Comparison of ENCODE assay signal across 8 cellular contexts in the genomic region with DNA sequence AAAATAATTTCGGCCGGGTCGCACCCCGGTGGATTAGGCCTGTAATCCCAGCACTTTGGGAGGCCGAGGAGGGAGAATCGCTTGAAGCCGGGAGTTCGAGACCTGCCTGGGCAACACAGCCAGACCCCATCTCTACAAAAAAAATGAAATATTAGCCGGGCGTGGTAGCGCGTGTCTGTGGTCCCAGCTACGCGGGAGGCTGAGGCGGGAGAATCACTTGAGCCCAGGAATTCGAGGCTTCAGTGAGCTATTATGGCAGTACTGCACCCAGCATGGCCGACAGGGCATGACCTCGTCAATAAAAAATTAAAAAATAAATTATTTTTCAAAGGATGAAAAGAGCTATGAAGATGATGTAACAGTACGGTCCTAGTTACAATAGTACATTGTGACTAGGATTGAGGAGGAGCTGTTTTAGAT. TPM values are rescaled to one million over a fixed set of nuclear protein-coding genes. Genes with fewer than 3 reads are reported as not detected.
A peak's percentile ranks its signal among the peaks of the same experiment; 100 is the strongest.
DNase-seq lines count a peak whose midpoint lies in the region; TF ChIP-seq lines count a peak whose summit lies in the region.

No MANE protein-coding gene starts in this region.

- H3K36me3 ChIP-seq in GM23248 (ENCODE audit: low read depth) (peaks cover 19% of the 10 kb centered on the region; the same call in 1 of the 2 replicates), SK-N-MC (ENCODE audit: insufficient read depth, low read length) (peaks cover 18% of the 10 kb centered on the region), fibroblast of lung (ENCODE audit: control insufficient read depth, insufficient read depth, low read length) (no peaks in the 10 kb centered on the region)

- peak; percentile 32 for DNase-seq in GM23248
- DNase-seq in SK-N-MC (ENCODE audit: low read depth, low spot score) = no peak
- no peak for DNase-seq in fibroblast of lung (ENCODE audit: low read depth in 2 of 2)
- DNase-seq in skeletal muscle cell (ENCODE audit: low read depth) = no peak
- no peak for DNase-seq in NCI-H1105 (lab: John Stamatoyannopoulos, UW)
- DNase-seq in stimulated activated naive CD4-positive, alpha-beta T cell (lab: John Stamatoyannopoulos, UW) = no peak
- DNase-seq in NCI-H345 (lab: John Stamatoyannopoulos, UW) = no peak
- no peak for DNase-seq in NCI-H2107 treated with DMSO at 0.1 percent for 48 hours (lab: John Stamatoyannopoulos, UW; ENCODE audit: unreplicated experiment)

- H3K4me3 ChIP-seq in GM23248 (peak overlapping the region; percentile 93), SK-N-MC (peak overlapping the region; percentile 88), fibroblast of lung (replicated peaks in 1 of 4; ENCODE audit: control extremely low read depth in 1 of 4, insufficient read depth in 1 of 4, low read depth in 3 of 4, low read length in 4 of 4) (peak overlapping the region; percentile 84 to 100 (median 97)), skeletal muscle cell (ENCODE audit: low read depth, low read length) (peak overlapping the region; percentile 99)

- H4K20me1 ChIP-seq in GM23248 (ENCODE audit: insufficient read depth) = no peaks in the 10 kb centered on the region
- H4K20me1 ChIP-seq in fibroblast of lung (ENCODE audit: control insufficient read depth, extremely low read depth, insufficient read depth, low read length) = no peaks in the 10 kb centered on the region

- H3K27ac ChIP-seq in GM23248 (peak overlapping the region; percentile 70), SK-N-MC (peak overlapping the region; percentile 79), fibroblast of lung (ENCODE audit: insufficient read depth, low read length) (peak overlapping the region; percentile 79)

- H3K9ac ChIP-seq in GM23248 = peak overlapping the region; percentile 95
- H3K9ac ChIP-seq in SK-N-MC (ENCODE audit: insufficient read length) = peak overlapping the region; percentile 98
- H3K9ac ChIP-seq in fibroblast of lung (ENCODE audit: insufficient read depth, low read length) = peak overlapping the region; percentile 81

- WGBS in GM23248 (ENCODE audit: low coverage in 1 of 2, low lambda C conversion rate in 2 of 2, missing lambda C conversion rate in 2 of 2), 2 experiments = 4% methylated on average over 19 of the region's 19 CpGs

- H3K4me1 ChIP-seq in GM23248 (ENCODE audit: insufficient read depth) (peaks cover 12% of the 10 kb centered on the region; the same call in 1 of the 2 replicates), fibroblast of lung (ENCODE audit: control insufficient read depth, extremely low read depth, insufficient read depth, low read length) (peaks cover 6% of the 10 kb centered on the region)

- H3K27me3 ChIP-seq in GM23248 (replicated peaks; ENCODE audit: insufficient read depth) = no peaks in the 10 kb centered on the region
- H3K27me3 ChIP-seq in fibroblast of lung (ENCODE audit: control insufficient read depth, insufficient read depth, low read length) = no peaks in the 10 kb centered on the region

- peaks cover 83% of the 10 kb centered on the region for H3K79me2 ChIP-seq in GM23248 (ENCODE audit: insufficient read depth)
- peaks cover 27% of the 10 kb centered on the region for H3K79me2 ChIP-seq in fibroblast of lung (ENCODE audit: control insufficient read depth, insufficient read depth, low read length)

- no peaks in the 10 kb centered on the region for H3K9me2 ChIP-seq in GM23248 (ENCODE audit: insufficient read depth)

- TF ChIP-seq CTCF in fibroblast of lung (conservative IDR thresholded peaks at IDR 0.05 in 1 of 2, IDR thresholded peaks at IDR 0.05 in 1 of 2; ENCODE audit: low read depth in 1 of 2, low read length in 2 of 2) = no peak

- H3K4me2 ChIP-seq in GM23248 (ENCODE audit: unreplicated experiment) (peak overlapping the region; percentile 100), fibroblast of lung (ENCODE audit: extremely low read depth, insufficient read depth, low read length) (peak overlapping the region; percentile 92)

- H3F3A ChIP-seq in GM23248 (ENCODE audit: insufficient read depth) = no peaks in the 10 kb centered on the region

- H3K9me3 ChIP-seq in GM23248 (ENCODE audit: low read depth) (no peaks in the 10 kb centered on the region), SK-N-MC (ENCODE audit: low read depth, low read length) (no peaks in the 10 kb centered on the region), fibroblast of lung (ENCODE audit: control insufficient read depth, insufficient read depth, low read depth, low read length) (no peaks in the 10 kb centered on the region)

- H2AFZ ChIP-seq in GM23248 = peak overlapping the region; percentile 76
- no peak overlapping the region for H2AFZ ChIP-seq in fibroblast of lung (ENCODE audit: low read length)

- in situ Hi-C loops in GM23248 (cut with MboI) = no loop called here

RNA-seq across cellular contexts. Expression of a gene that starts 0.5 kb away (rescaled TPM):
- 38.7 and 54.5 TPM in 2 replicates for total RNA-seq in GM23248 (2014; rRNA removed; shearing (Covaris generic))
- polyA plus RNA-seq in GM23248 (2016; fragmentation: Nextera tagmentation; extraction: Ambion mirVana) (24.2 and 25.8 TPM in 2 replicates), fibroblast of lung (56.3 and 70.1 TPM in 2 replicates)
- total RNA-seq in fibroblast of lung = 29.8 and 39.3 TPM in 2 replicates
- 30.1 and 34.3 TPM in 2 replicates for polyA plus RNA-seq in fibroblast of lung (2012)
- 10.5 and 13.7 TPM in 2 replicates for polyA minus RNA-seq in fibroblast of lung (ENCODE audit: low replicate concordance)

RNA-seq across cellular contexts. Expression of a gene that starts 0.7 kb away (rescaled TPM):
- 88.0 and 108 TPM in 2 replicates for total RNA-seq in GM23248 (2014; rRNA removed; shearing (Covaris generic))
- 63.3 and 63.5 TPM in 2 replicates for polyA plus RNA-seq in GM23248 (2016; fragmentation: Nextera tagmentation; extraction: Ambion mirVana)
- total RNA-seq in fibroblast of lung = 23.1 and 28.0 TPM in 2 replicates
- 36.1 and 44.6 TPM in 2 replicates for polyA plus RNA-seq in fibroblast of lung
- 35.5 and 35.9 TPM in 2 replicates for polyA plus RNA-seq in fibroblast of lung (2012)
- polyA minus RNA-seq in fibroblast of lung (ENCODE audit: low replicate concordance) = 13.3 and 29.9 TPM in 2 replicates

RNA-seq across cellular contexts. Expression of a gene that starts 32.3 kb away (rescaled TPM):
- 10.5 and 20.4 TPM in 2 replicates for total RNA-seq in GM23248 (2014; rRNA removed; shearing (Covaris generic))
- polyA plus RNA-seq in GM23248 (2016; fragmentation: Nextera tagmentation; extraction: Ambion mirVana) = 13.6 and 16.5 TPM in 2 replicates
- 13.9 and 14.9 TPM in 2 replicates for total RNA-seq in fibroblast of lung
- polyA plus RNA-seq in fibroblast of lung = 11.2 and 17.5 TPM in 2 replicates
- 8.6 and 12.2 TPM in 2 replicates for polyA plus RNA-seq in fibroblast of lung (2012)
- polyA minus RNA-seq in fibroblast of lung (ENCODE audit: low replicate concordance) = 4.9 and 8.1 TPM in 2 replicates

RNA-seq across cellular contexts. Expression of a gene that starts 36.8 kb away (rescaled TPM):
- 9.3 and 13.3 TPM in 2 replicates for total RNA-seq in GM23248 (2014; rRNA removed; shearing (Covaris generic))
- polyA plus RNA-seq in GM23248 (2016; fragmentation: Nextera tagmentation; extraction: Ambion mirVana) = 4.4 and 5.0 TPM in 2 replicates
- 6.7 and 7.9 TPM in 2 replicates for total RNA-seq in fibroblast of lung
- polyA plus RNA-seq in fibroblast of lung = 11.6 and 14.8 TPM in 2 replicates
- 7.9 and 9.7 TPM in 2 replicates for polyA plus RNA-seq in fibroblast of lung (2012)
- polyA minus RNA-seq in fibroblast of lung (ENCODE audit: low replicate concordance) = 13.4 and 15.1 TPM in 2 replicates

RNA-seq across cellular contexts. Expression of a gene that starts 49.8 kb away (rescaled TPM):
- total RNA-seq in GM23248 (2014; rRNA removed; shearing (Covaris generic)) = 440 and 494 TPM in 2 replicates
- polyA plus RNA-seq in GM23248 (2016; fragmentation: Nextera tagmentation; extraction: Ambion mirVana) (560 and 574 TPM in 2 replicates), fibroblast of lung (324 and 398 TPM in 2 replicates)
- total RNA-seq in fibroblast of lung = 313 and 384 TPM in 2 replicates
- polyA plus RNA-seq in fibroblast of lung (2012) = 235 and 252 TPM in 2 replicates
- polyA minus RNA-seq in fibroblast of lung (ENCODE audit: low replicate concordance) = 34.2 and 57.9 TPM in 2 replicates
